Comparison of ENCODE assay signal across 15 cellular contexts in genomic region chr1:46284597-46285564, GRCh38. TPM values are rescaled to one million over a fixed set of nuclear protein-coding genes. Genes with fewer than 3 reads are reported as not detected.
DNase-seq lines count a peak whose midpoint lies in the region; ATAC-seq, FAIRE-seq and TF ChIP-seq lines count a peak whose summit lies in the region.
"Had no signal": no experiment of that assay in that cellular context is flagged by ENCODE, and none has a peak within 500 bp of the region (broad histone marks: within the 10 kb centered on the region; RNA-seq: fewer than 3 reads in every experiment).

No MANE protein-coding gene starts in this region.

- H2AFZ ChIP-seq in astrocyte (ENCODE audit: low read depth, low read length) (no peak overlapping the region), trophoblast cell (ENCODE audit: insufficient read depth, low read length, poor library complexity) (no peak overlapping the region), smooth muscle cell (ENCODE audit: low read depth) (no peak overlapping the region)

- H3K4me1 Mint-ChIP-seq in activated CD8-positive, alpha-beta memory T cell treated with anti-CD3 and anti-CD28 coated beads, Interleukin-2, amount 10 ng/mL, durations not matched to agents 7 days and 5 days, result peaks cover 16% of the 10 kb centered on the region
- peaks cover 46% of the 10 kb centered on the region for H3K4me1 Mint-ChIP-seq in astrocyte (ENCODE audit: low read depth, unreplicated experiment)

- H3K36me3 Mint-ChIP-seq in activated CD8-positive, alpha-beta memory T cell treated with anti-CD3 and anti-CD28 coated beads, Interleukin-2, amount 10 ng/mL, durations not matched to agents 7 days and 5 days, result peaks cover 39% of the 10 kb centered on the region
- H3K36me3 Mint-ChIP-seq in astrocyte (ENCODE audit: low read depth, unreplicated experiment), result peaks cover 32% of the 10 kb centered on the region

- H3K4ac ChIP-seq in trophoblast cell (ENCODE audit: low read depth, low read length), result no peak overlapping the region

- no peak for DNase-seq in activated CD8-positive, alpha-beta memory T cell treated with anti-CD3 and anti-CD28 coated beads, Interleukin-2, amount 10 ng/mL, durations not matched to agents 7 days and 5 days
- DNase-seq in activated CD8-positive, alpha-beta memory T cell treated with anti-CD3 and anti-CD28 coated beads, Interleukin-2, amount 50 U/mL, for 4 hours, result no peak
- DNase-seq in NCI-H2107 (lab: John Stamatoyannopoulos, UW), result peak; percentile 62
- DNase-seq in astrocyte (ENCODE audit: low read depth), result no peak
- DNase-seq in trophoblast cell, result no peak
- DNase-seq in cerebellar nuclear complex (lab: John Stamatoyannopoulos, UW), result no peak
- no peak for DNase-seq in dermis blood vessel endothelial cell
- DNase-seq in smooth muscle cell (lab: John Stamatoyannopoulos, UW; ENCODE audit: unreplicated experiment), result no peak
- DNase-seq: GOT3, NCI-H1930, spleen had no signal

- TF ChIP-seq CTCF in astrocyte (IDR thresholded peaks at IDR 0.05; ENCODE audit: insufficient read depth, low read depth, low read length) (no peak), smooth muscle cell (IDR thresholded peaks at IDR 0.05; ENCODE audit: borderline replicate concordance, insufficient read depth, poor library complexity, severe bottlenecking) (no peak)

- no peak overlapping the region for H4K12ac ChIP-seq in trophoblast cell (ENCODE audit: low read depth, low read length)

- H3K27me3 Mint-ChIP-seq in activated CD8-positive, alpha-beta memory T cell treated with anti-CD3 and anti-CD28 coated beads, Interleukin-2, amount 10 ng/mL, durations not matched to agents 7 days and 5 days, result no peaks in the 10 kb centered on the region
- no peaks in the 10 kb centered on the region for H3K27me3 Mint-ChIP-seq in astrocyte (ENCODE audit: low read depth, unreplicated experiment)

- no peak overlapping the region for H2BK120ac ChIP-seq in trophoblast cell (ENCODE audit: insufficient read depth, low read length, poor library complexity)

- CTCF ChIA-PET in activated CD8-positive, alpha-beta memory T cell treated with anti-CD3 and anti-CD28 coated beads, Interleukin-2, amount 10 ng/mL, durations not matched to agents 7 days and 5 days (lab: Charles Lee), result interaction anchor here (0.9 to 2.4 kb wide), 5 partner anchors 11 to 62 kb away, joined by 3 to 10 read pairs (median 5); no protein-coding TSS in a partner anchor

- H2BK5ac ChIP-seq in trophoblast cell (ENCODE audit: low read depth, low read length, poor library complexity), result no peak overlapping the region

- H2AK5ac ChIP-seq in trophoblast cell (ENCODE audit: low read length), result no peak overlapping the region

- H3K9me3 Mint-ChIP-seq in activated CD8-positive, alpha-beta memory T cell treated with anti-CD3 and anti-CD28 coated beads, Interleukin-2, amount 10 ng/mL, durations not matched to agents 7 days and 5 days (ENCODE audit: low read depth), result no peaks in the 10 kb centered on the region
- H3K9me3 Mint-ChIP-seq in astrocyte (ENCODE audit: unreplicated experiment), result no peaks in the 10 kb centered on the region

- H3K14ac ChIP-seq in trophoblast cell (ENCODE audit: low read length), result no peak overlapping the region

- no CpG with 5 or more reads among the region's 3 CpGs for WGBS in trophoblast cell (ENCODE audit: extremely low coverage, insufficient coverage, insufficient read length)
- WGBS in smooth muscle cell (ENCODE audit: low lambda C conversion rate), result 95% methylated on average over 3 of the region's 3 CpGs

- peaks cover 6% of the 10 kb centered on the region for H3K4me1 ChIP-seq in astrocyte (ENCODE audit: insufficient read depth, low read length)
- peaks cover 2 to 7% of the 10 kb centered on the region in 2 experiments for H3K4me1 ChIP-seq in trophoblast cell (ENCODE audit: control insufficient read depth in 1 of 2, insufficient read depth in 2 of 2, low read length in 2 of 2)
- no peaks in the 10 kb centered on the region for H3K4me1 ChIP-seq in smooth muscle cell (ENCODE audit: low read depth)
- H3K4me1 ChIP-seq: BLaER1, spleen, vagina had no signal

- H3F3A ChIP-seq in smooth muscle cell (ENCODE audit: low read depth), result peaks cover 5% of the 10 kb centered on the region

- no peak overlapping the region for H3K27ac ChIP-seq in astrocyte (ENCODE audit: low read depth, low read length)
- H3K27ac ChIP-seq in trophoblast cell (ENCODE audit: low read depth, low read length), result no peak overlapping the region
- H3K27ac ChIP-seq in smooth muscle cell (ENCODE audit: low read depth), result no peak overlapping the region
- H3K27ac ChIP-seq: coronary artery, vagina had no signal

- H4K20me1 ChIP-seq in astrocyte (ENCODE audit: insufficient read depth, low read length) (peaks cover 45% of the 10 kb centered on the region), smooth muscle cell (ENCODE audit: low read depth) (peaks cover 50% of the 10 kb centered on the region)

- H3K27ac Mint-ChIP-seq in activated CD8-positive, alpha-beta memory T cell treated with anti-CD3 and anti-CD28 coated beads, Interleukin-2, amount 10 ng/mL, durations not matched to agents 7 days and 5 days, result peak overlapping the region; percentile 11
- H3K27ac Mint-ChIP-seq in astrocyte (ENCODE audit: unreplicated experiment), result peak overlapping the region; percentile 75

- no peaks in the 10 kb centered on the region for H3K27me3 ChIP-seq in astrocyte (ENCODE audit: insufficient read depth, low read length)
- no peaks in the 10 kb centered on the region for H3K27me3 ChIP-seq in trophoblast cell (ENCODE audit: insufficient read depth, low read length)
- no peaks in the 10 kb centered on the region for H3K27me3 ChIP-seq in smooth muscle cell (ENCODE audit: low read depth)
- H3K27me3 ChIP-seq: BLaER1, spleen, vagina had no signal

- FAIRE-seq in astrocyte (lab: Jason Lieb, UNC), result no peak
- FAIRE-seq: RCC 7860 had no signal

- H3K9me3 ChIP-seq in astrocyte (ENCODE audit: insufficient read depth, low read depth, low read length) (no peaks in the 10 kb centered on the region), trophoblast cell (ENCODE audit: insufficient read depth, low read depth, low read length) (no peaks in the 10 kb centered on the region), smooth muscle cell (replicated peaks; ENCODE audit: low read depth) (no peaks in the 10 kb centered on the region)
- H3K9me3 ChIP-seq: BLaER1, spleen, vagina had no signal

- peaks cover 6% of the 10 kb centered on the region for H3K79me2 ChIP-seq in astrocyte (ENCODE audit: insufficient read depth, low read length)
- no peaks in the 10 kb centered on the region for H3K79me2 ChIP-seq in trophoblast cell (ENCODE audit: control insufficient read depth, insufficient read depth, low read length, poor library complexity)
- no peaks in the 10 kb centered on the region for H3K79me2 ChIP-seq in smooth muscle cell (ENCODE audit: low read depth)

- H3K36me3 ChIP-seq in astrocyte (ENCODE audit: insufficient read depth, low read length), result peaks cover 46% of the 10 kb centered on the region
- H3K36me3 ChIP-seq in trophoblast cell (ENCODE audit: control insufficient read depth in 1 of 2, insufficient read depth in 2 of 2, low read length in 2 of 2), result peaks cover 27 to 48% of the 10 kb centered on the region in 2 experiments
- H3K36me3 ChIP-seq in smooth muscle cell (ENCODE audit: low read depth), result peaks cover 7% of the 10 kb centered on the region

- no peak overlapping the region for H4K8ac ChIP-seq in trophoblast cell (ENCODE audit: low read depth, low read length)

- ATAC-seq in activated CD8-positive, alpha-beta memory T cell treated with anti-CD3 and anti-CD28 coated beads, Interleukin-2, amount 10 ng/mL, durations not matched to agents 7 days and 5 days, result no peak

- peaks cover 1% of the 10 kb centered on the region for H3K79me1 ChIP-seq in trophoblast cell (ENCODE audit: low read length)

- no peak overlapping the region for H3K9ac ChIP-seq in astrocyte (ENCODE audit: low read length)
- H3K9ac ChIP-seq in trophoblast cell (ENCODE audit: low read length), result peak overlapping the region; percentile 29
- no peak overlapping the region for H3K9ac ChIP-seq in smooth muscle cell (ENCODE audit: low read depth)
- H3K9ac ChIP-seq: BLaER1 had no signal

- H3K4me3 Mint-ChIP-seq in activated CD8-positive, alpha-beta memory T cell treated with anti-CD3 and anti-CD28 coated beads, Interleukin-2, amount 10 ng/mL, durations not matched to agents 7 days and 5 days, result no peak overlapping the region
- H3K4me3 Mint-ChIP-seq in astrocyte (ENCODE audit: unreplicated experiment), result peak overlapping the region; percentile 20

- H3K4me2 ChIP-seq in astrocyte (ENCODE audit: low read length) (no peak overlapping the region), trophoblast cell (ENCODE audit: low read length) (no peak overlapping the region), smooth muscle cell (no peak overlapping the region)
- H3K4me2 ChIP-seq: BLaER1 had no signal

- H4K91ac ChIP-seq in trophoblast cell (ENCODE audit: low read depth, low read length), result no peak overlapping the region

- H3K18ac ChIP-seq in trophoblast cell (ENCODE audit: low read length), result no peak overlapping the region

- H3K4me3 ChIP-seq in astrocyte (ENCODE audit: insufficient read depth, low read depth, low read length), result no peak overlapping the region
- no peak overlapping the region for H3K4me3 ChIP-seq in trophoblast cell (ENCODE audit: low read depth, low read length)
- H3K4me3 ChIP-seq in smooth muscle cell, result no peak overlapping the region
- H3K4me3 ChIP-seq: BLaER1, coronary artery, spleen, vagina had no signal

- H3K23ac ChIP-seq in trophoblast cell (ENCODE audit: low read length), result no peak overlapping the region

- H2BK12ac ChIP-seq in trophoblast cell (ENCODE audit: low read length), result no peak overlapping the region

RNA-seq across cellular contexts. Expression of gene LRRC41, which starts 18.5 kb away (rescaled TPM):
- total RNA-seq in activated CD8-positive, alpha-beta memory T cell treated with anti-CD3 and anti-CD28 coated beads, Interleukin-2, amount 10 ng/mL, durations not matched to agents 7 days and 5 days, result 10 to 100 TPM; 33.4 to 44.7 TPM
- total RNA-seq in astrocyte, result 88.2 and 94.5 TPM in 2 replicates
- 43.6 and 44.3 TPM in 2 replicates for polyA plus RNA-seq in trophoblast cell (2013)
- total RNA-seq in dermis blood vessel endothelial cell, result 76.6 and 85.2 TPM in 2 replicates
- total RNA-seq in smooth muscle cell, result 91.5 and 105 TPM in 2 replicates
- polyA plus RNA-seq in smooth muscle cell, result 118 and 121 TPM in 2 replicates

RNA-seq across cellular contexts. Expression of gene UQCRH, which starts 18.6 kb away (rescaled TPM):
- 100 to 1,000 TPM; 279 to 302 TPM for total RNA-seq in activated CD8-positive, alpha-beta memory T cell treated with anti-CD3 and anti-CD28 coated beads, Interleukin-2, amount 10 ng/mL, durations not matched to agents 7 days and 5 days
- 299 and 337 TPM in 2 replicates for total RNA-seq in astrocyte
- polyA plus RNA-seq in trophoblast cell (2013), result 434 and 442 TPM in 2 replicates
- total RNA-seq in dermis blood vessel endothelial cell, result 236 and 706 TPM in 2 replicates
- total RNA-seq in smooth muscle cell, result 555 and 652 TPM in 2 replicates
- 284 and 333 TPM in 2 replicates for polyA plus RNA-seq in smooth muscle cell

RNA-seq across cellular contexts. Expression of gene RAD54L, which starts 37.3 kb away (rescaled TPM):
- total RNA-seq in activated CD8-positive, alpha-beta memory T cell treated with anti-CD3 and anti-CD28 coated beads, Interleukin-2, amount 10 ng/mL, durations not matched to agents 7 days and 5 days, result 10 to 100 TPM; 57.2 to 85.3 TPM
- total RNA-seq in astrocyte (1.9 and 2.4 TPM in 2 replicates), dermis blood vessel endothelial cell (2.0 and 11.2 TPM in 2 replicates), smooth muscle cell (1.7 and 4.9 TPM in 2 replicates)
- polyA plus RNA-seq in trophoblast cell (2013), result 9.1 and 9.9 TPM in 2 replicates
- 5.6 and 7.1 TPM in 2 replicates for polyA plus RNA-seq in smooth muscle cell

RNA-seq across cellular contexts. Expression of gene NSUN4, which starts 55.7 kb away (rescaled TPM):
- total RNA-seq in activated CD8-positive, alpha-beta memory T cell treated with anti-CD3 and anti-CD28 coated beads, Interleukin-2, amount 10 ng/mL, durations not matched to agents 7 days and 5 days, result 10 to 100 TPM; 20.6 to 26.7 TPM
- total RNA-seq in astrocyte (15.5 and 16.9 TPM in 2 replicates), dermis blood vessel endothelial cell (17.5 and 22.5 TPM in 2 replicates), smooth muscle cell (12.5 and 14.1 TPM in 2 replicates)
- polyA plus RNA-seq in trophoblast cell (2013), result 13.0 and 13.8 TPM in 2 replicates
- 10.6 and 10.8 TPM in 2 replicates for polyA plus RNA-seq in smooth muscle cell
